8 cellular contexts compared by ENCODE assay signal in genomic region chr17:81238815-81239713, GRCh38. TPM values are rescaled to one million over a fixed set of nuclear protein-coding genes. Genes with fewer than 3 reads are reported as not detected.
DNase-seq lines count a peak whose midpoint lies in the region; ATAC-seq and TF ChIP-seq lines count a peak whose summit lies in the region.

A gene with protein sequence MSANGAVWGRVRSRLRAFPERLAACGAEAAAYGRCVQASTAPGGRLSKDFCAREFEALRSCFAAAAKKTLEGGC (plus strand): TSS chr17:81239318. CDS start chr17:81239364, 46 bp downstream.
A gene with protein sequence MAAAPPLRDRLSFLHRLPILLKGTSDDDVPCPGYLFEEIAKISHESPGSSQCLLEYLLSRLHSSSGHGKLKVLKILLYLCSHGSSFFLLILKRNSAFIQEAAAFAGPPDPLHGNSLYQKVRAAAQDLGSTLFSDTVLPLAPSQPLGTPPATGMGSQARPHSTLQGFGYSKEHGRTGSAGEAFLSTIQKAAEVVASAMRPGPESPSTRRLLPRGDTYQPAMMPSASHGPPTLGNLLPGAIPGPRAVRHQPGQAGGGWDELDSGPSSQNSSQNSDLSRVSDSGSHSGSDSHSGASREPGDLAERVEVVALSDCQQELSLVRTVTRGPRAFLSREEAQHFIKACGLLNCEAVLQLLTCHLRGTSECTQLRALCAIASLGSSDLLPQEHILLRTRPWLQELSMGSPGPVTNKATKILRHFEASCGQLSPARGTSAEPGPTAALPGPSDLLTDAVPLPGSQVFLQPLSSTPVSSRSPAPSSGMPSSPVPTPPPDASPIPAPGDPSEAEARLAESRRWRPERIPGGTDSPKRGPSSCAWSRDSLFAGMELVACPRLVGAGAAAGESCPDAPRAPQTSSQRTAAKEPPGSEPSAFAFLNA (minus strand): TSS chr17:81239055. CDS start chr17:81239033, 22 bp downstream.

- H3K36me3 Mint-ChIP-seq in IgD-negative memory B cell, result peaks cover 3% of the 10 kb centered on the region

- peaks cover 36% of the 10 kb centered on the region for H3K4me1 ChIP-seq in mononuclear cell (ENCODE audit: insufficient read depth, low read length)

- no peak for TF ChIP-seq CTCF in epithelial cell of esophagus (IDR thresholded peaks at IDR 0.05; ENCODE audit: insufficient read depth, low read depth, low read length, missing control alignments)

- H3K27me3 ChIP-seq in mononuclear cell (ENCODE audit: insufficient read depth, low read length), result no peaks in the 10 kb centered on the region

- peak within 1 kb of the TSS; percentile 92 to 97 (median 96) for H3K4me3 Mint-ChIP-seq in IgD-negative memory B cell

- peak; percentile 93 for ATAC-seq in GM21529 (IDR thresholded peaks at IDR 0.05; ENCODE audit: unreplicated experiment)

- DNase-seq in DMS 273 treated with DMSO at 0.1 percent for 48 hours (lab: John Stamatoyannopoulos, UW) (peak; percentile 99), OCI-M2 (lab: John Stamatoyannopoulos, UW; ENCODE audit: unreplicated experiment) (peak; percentile 54), activated T-cell treated with anti-CD3 and anti-CD28 coated beads for 4 hours (peak; percentile 86), epithelial cell of esophagus (ENCODE audit: low read depth) (peak; percentile 100)
- DNase-seq in stimulated activated CD8-positive, alpha-beta memory T cell treated with anti-CD3 and anti-CD28 coated beads, Interleukin-4, amount 100 ng/mL, for 1 hour (ENCODE audit: low read depth in 2 of 2, low spot score in 1 of 2), result peak; percentile 87 to 89

- H3K4me1 Mint-ChIP-seq in IgD-negative memory B cell, result peaks cover 21 to 26% (median 22%) of the 10 kb centered on the region in 3 donors

- no peaks in the 10 kb centered on the region for H3K27me3 Mint-ChIP-seq in IgD-negative memory B cell

- H3K9me3 ChIP-seq in mononuclear cell (ENCODE audit: low read depth, low read length), result no peaks in the 10 kb centered on the region

- H3K9me3 Mint-ChIP-seq in IgD-negative memory B cell, result no peaks in the 10 kb centered on the region

- peak within 1 kb of the TSS; percentile 80 for H3K4me3 ChIP-seq in epithelial cell of esophagus (ENCODE audit: low read length)
- H3K4me3 ChIP-seq in mononuclear cell (ENCODE audit: low read length), result peak within 1 kb of the TSS; percentile 85

- peak within 1 kb of the TSS; percentile 88 to 94 (median 92) for H3K27ac Mint-ChIP-seq in IgD-negative memory B cell

RNA-seq across cellular contexts. Expression of the first gene that starts in this region (rescaled TPM):
- 91.8 TPM for polyA plus RNA-seq in IgD-negative memory B cell
- 9.3 TPM for total RNA-seq in mononuclear cell

RNA-seq across cellular contexts. Expression of the second gene that starts in this region (rescaled TPM):
- 15.3 TPM for polyA plus RNA-seq in IgD-negative memory B cell
- 39.6 TPM for total RNA-seq in mononuclear cell

Comparison
In these comparisons a context has a peak if more than half of its experiments do, and no peak if none do; other contexts are left out.
1. Peak in every context shown above with its lines: DNase-seq, ATAC-seq and H3K4me3 ChIP-seq.